24 cellular contexts compared by ENCODE assay signal in genomic region chr2:29601872-29602271, GRCh38.
"Had no signal": no experiment of that assay in that cellular context is flagged by ENCODE, and none has a peak within 500 bp of the region (broad histone marks: within the 10 kb centered on the region; RNA-seq: fewer than 3 reads in every experiment).

No MANE protein-coding gene starts in this region.

- H3K27me3 ChIP-seq: brain microvascular endothelial cell, SJCRH30 had no signal

- H3K4me3 Mint-ChIP-seq: activated CD4-positive, alpha-beta memory T cell treated with anti-CD3 and anti-CD28 coated beads for 36 hours; activated CD4-positive, alpha-beta T cell treated with anti-CD3 and anti-CD28 coated beads, Interleukin-2, amount 10 ng/mL, durations not matched to agents 7 days and 5 days; activated naive CD4-positive, alpha-beta T cell treated with anti-CD3 and anti-CD28 coated beads for 36 hours; activated naive CD8-positive, alpha-beta T cell; activated T-cell treated with anti-CD3 and anti-CD28 coated beads, Interleukin-2, amount 50 U/mL, for 4 hours had no signal

- H3K4me1 Mint-ChIP-seq: activated CD4-positive, alpha-beta T cell treated with anti-CD3 and anti-CD28 coated beads, Interleukin-2, amount 10 ng/mL, durations not matched to agents 7 days and 5 days had no signal

- H3K36me3 Mint-ChIP-seq: activated CD4-positive, alpha-beta memory T cell treated with anti-CD3 and anti-CD28 coated beads for 36 hours; activated naive CD8-positive, alpha-beta T cell had no signal

- H3K4me3 ChIP-seq: SJCRH30 had no signal

- ATAC-seq: activated T-cell treated with anti-CD3 and anti-CD28 coated beads, Interleukin-2, amount 50 U/mL, for 4 hours; Right ventricle myocardium inferior had no signal

- H3K27ac Mint-ChIP-seq: activated CD4-positive, alpha-beta memory T cell treated with anti-CD3 and anti-CD28 coated beads for 36 hours; activated CD4-positive, alpha-beta T cell treated with anti-CD3 and anti-CD28 coated beads, Interleukin-2, amount 10 ng/mL, durations not matched to agents 7 days and 5 days; activated naive CD4-positive, alpha-beta T cell treated with anti-CD3 and anti-CD28 coated beads for 36 hours; activated naive CD8-positive, alpha-beta T cell had no signal

- DNase-seq: activated CD4-positive, alpha-beta memory T cell treated with anti-CD3 and anti-CD28 coated beads for 36 hours; activated CD4-positive, alpha-beta T cell treated with anti-CD3 and anti-CD28 coated beads, Interleukin-2, amount 10 ng/mL, durations not matched to agents 7 days and 5 days; activated CD4-positive, CD25-positive, alpha-beta regulatory T cell; activated CD8-positive, alpha-beta memory T cell treated with anti-CD3 and anti-CD28 coated beads for 24 hours; activated gamma-delta T cell; activated naive CD4-positive, alpha-beta T cell treated with anti-CD3 and anti-CD28 coated beads for 36 hours; activated T-cell treated with anti-CD3 and anti-CD28 coated beads, Interleukin-2, amount 50 U/mL, for 4 hours; amygdala; brain microvascular endothelial cell; caudate nucleus; Karpas-422; NCI-H1092; NCI-H1417; NCI-H1694; NCI-H2029; NCI-H2107; NCI-H510A treated with DMSO at 0.1 percent for 48 hours; SK-N-SH; T-helper 1 cell had no signal

- FAIRE-seq: astrocyte, RCC 7860 had no signal

- H3K36me3 ChIP-seq: brain microvascular endothelial cell had no signal

- H3K9me3 Mint-ChIP-seq: activated CD4-positive, alpha-beta memory T cell treated with anti-CD3 and anti-CD28 coated beads for 36 hours; activated CD4-positive, alpha-beta T cell treated with anti-CD3 and anti-CD28 coated beads, Interleukin-2, amount 10 ng/mL, durations not matched to agents 7 days and 5 days; activated naive CD4-positive, alpha-beta T cell treated with anti-CD3 and anti-CD28 coated beads for 36 hours; activated T-cell treated with anti-CD3 and anti-CD28 coated beads, Interleukin-2, amount 50 U/mL, for 4 hours had no signal
